In genomic region chr6:99458319-99458718, GRCh38 we compare ENCODE assay signal across 7 cellular contexts. TPM values are rescaled to one million over a fixed set of nuclear protein-coding genes. Genes with fewer than 3 reads are reported as not detected.
A peak's percentile ranks its signal among the peaks of the same experiment; 100 is the strongest.
DNase-seq lines count a peak whose midpoint lies in the region; ATAC-seq and TF ChIP-seq lines count a peak whose summit lies in the region.

No MANE protein-coding gene starts in this region.

- no peaks in the 10 kb centered on the region for H3K27me3 ChIP-seq in right lobe of liver
- H3K27me3 ChIP-seq in ascending aorta: no peaks in the 10 kb centered on the region

- no peaks in the 10 kb centered on the region for H3K9me3 ChIP-seq in right lobe of liver
- H3K9me3 ChIP-seq in ascending aorta: peaks cover 0 to 27% of the 10 kb centered on the region in 2 donors

- H3K36me3 ChIP-seq in right lobe of liver (no peaks in the 10 kb centered on the region), ascending aorta (peaks cover 0 to 9% of the 10 kb centered on the region in 2 donors)

- TF ChIP-seq POLR2A in right lobe of liver (IDR thresholded peaks at IDR 0.05): no peak

- H3K4me1 ChIP-seq in right lobe of liver (no peaks in the 10 kb centered on the region), ascending aorta (no peaks in the 10 kb centered on the region)

- peak; percentile 10 for DNase-seq in GM12864 (ENCODE audit: low read depth)
- DNase-seq in Jurkat, Clone E6-1 (ENCODE audit: low read depth, low spot score): peak; percentile 47
- peak; percentile 34 for DNase-seq in amniotic epithelial cell (ENCODE audit: low read depth)
- no peak for DNase-seq in right lobe of liver
- DNase-seq in NCI-H128 (lab: John Stamatoyannopoulos, UW; ENCODE audit: unreplicated experiment): no peak
- no peak for DNase-seq in ascending aorta (ENCODE audit: low spot score in 2 of 2)
- no peak for DNase-seq in kidney glomerular epithelial cell (lab: John Stamatoyannopoulos, UW)

- 78% methylated on average over 1 of the region's 2 CpGs for WGBS in right lobe of liver (ENCODE audit: insufficient coverage, low coverage, low lambda C conversion rate, missing lambda C conversion rate)

- TF ChIP-seq CTCF in GM12864 (IDR thresholded peaks at IDR 0.05; ENCODE audit: low read depth, low read length, missing control alignments) (peak; percentile 43), right lobe of liver (IDR thresholded peaks at IDR 0.05) (peak in 3 of 4 donors; percentile 18 to 35 (median 19)), ascending aorta (IDR thresholded peaks at IDR 0.05) (no peak)

- H3K4me3 ChIP-seq in GM12864 (ENCODE audit: low read depth, low read length) (no peak overlapping the region), right lobe of liver (no peak overlapping the region), ascending aorta (no peak overlapping the region)
- no peak overlapping the region for H3K4me3 ChIP-seq in Jurkat, Clone E6-1 (ENCODE audit: low read length)

- intact Hi-C loops in right lobe of liver (cut with DNase I) (no loop called here), ascending aorta (cut with DNase I) (no loop called here)

- ATAC-seq in right lobe of liver: peak in 1 of 4 donors; percentile 49

- no peak overlapping the region for H3K27ac ChIP-seq in right lobe of liver
- no peak overlapping the region for H3K27ac ChIP-seq in ascending aorta

RNA-seq across cellular contexts. Expression of gene PNISR, which starts 33.2 kb away (rescaled TPM):
- polyA plus RNA-seq in Jurkat, Clone E6-1 (2012; ENCODE audit: insufficient read depth, insufficient read length): 130 TPM
- total RNA-seq in right lobe of liver (10 to 100 TPM; 26.8 to 43.3 (median 33.9) TPM), ascending aorta (60.2 TPM)

RNA-seq across cellular contexts. Expression of gene USP45, which starts 56.9 kb away (rescaled TPM):
- 12.2 TPM for polyA plus RNA-seq in Jurkat, Clone E6-1 (2012; ENCODE audit: insufficient read depth, insufficient read length)
- total RNA-seq in right lobe of liver (1 to 10 TPM; 4.5 to 6.8 (median 5.5) TPM), ascending aorta (6.0 TPM)

Comparison
In these comparisons a context has a peak if more than half of its experiments do, and no peak if none do; other contexts are left out.
1. DNase-seq: peak in GM12864 (single experiment), Jurkat, Clone E6-1 (single experiment) and amniotic epithelial cell (single experiment); none in right lobe of liver (0 of 3), NCI-H128 (single experiment), ascending aorta (0 of 2) and kidney glomerular epithelial cell (single experiment).
2. CTCF ChIP-seq: peak in GM12864 (single experiment) and right lobe of liver (3 of 4); none in ascending aorta (0 of 3).